ENCODE assay signal across 9 cellular contexts in the genomic region with DNA sequence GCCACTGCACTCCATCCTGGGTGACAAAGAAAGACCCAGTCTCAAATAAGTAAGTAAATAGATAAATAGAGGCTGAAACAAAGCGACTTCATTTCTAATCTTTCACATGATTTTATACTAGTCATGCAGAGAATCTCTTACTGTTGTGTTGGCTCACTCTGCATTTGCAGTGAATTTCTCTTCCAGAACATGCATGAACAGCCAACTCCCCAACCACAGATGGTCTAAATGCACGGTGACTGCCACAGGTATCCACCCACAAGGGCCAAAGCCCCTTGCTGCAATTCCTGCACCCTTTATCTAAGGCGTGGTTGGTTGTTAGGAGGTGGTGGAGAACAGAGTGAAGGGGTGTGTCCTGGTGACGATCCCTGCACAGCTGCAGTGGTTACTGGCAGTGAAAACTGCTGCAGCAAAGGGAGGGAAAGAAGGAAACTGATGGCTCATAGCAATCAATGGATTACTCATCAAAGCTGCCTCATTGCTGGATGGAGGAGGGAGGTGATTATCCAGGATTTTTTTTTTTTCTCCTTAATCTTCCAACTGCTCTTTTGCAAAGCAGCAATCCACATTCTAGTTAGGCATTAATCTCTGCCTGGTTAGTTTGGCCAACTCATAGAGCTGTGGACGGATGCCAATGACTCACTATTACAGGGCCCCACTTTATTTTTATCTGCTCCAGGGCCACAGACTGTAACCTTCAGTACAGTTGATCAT. TPM values are rescaled to one million over a fixed set of nuclear protein-coding genes. Genes with fewer than 3 reads are reported as not detected.
DNase-seq lines count a peak whose midpoint lies in the region; ATAC-seq, FAIRE-seq and TF ChIP-seq lines count a peak whose summit lies in the region.
"Had no signal": no experiment of that assay in that cellular context is flagged by ENCODE, and none has a peak within 500 bp of the region (broad histone marks: within the 10 kb centered on the region; RNA-seq: fewer than 3 reads in every experiment).

No MANE protein-coding gene starts in this region.

- H3K9me3 Mint-ChIP-seq in stimulated activated naive CD8-positive, alpha-beta T cell treated with anti-CD3 and anti-CD28 coated beads, Interleukin-15, amount 100 ng/mL, for 72 hours: peaks cover 0 to 15% of the 10 kb centered on the region in 2 donors

- no peak for TF ChIP-seq POLR2A in erythroblast (IDR thresholded peaks at IDR 0.05; ENCODE audit: low read length)

- H3K4me3 Mint-ChIP-seq in stimulated activated naive CD8-positive, alpha-beta T cell treated with anti-CD3 and anti-CD28 coated beads, Interleukin-15, amount 100 ng/mL, for 72 hours: peak overlapping the region in 1 of 2 donors; percentile 57

- FAIRE-seq in RCC 7860 (lab: Jason Lieb, UNC): peak; percentile 99
- FAIRE-seq: H1 had no signal

- peak; percentile 34 for ATAC-seq in stimulated activated naive CD8-positive, alpha-beta T cell treated with anti-CD3 and anti-CD28 coated beads, Interleukin-15, Interleukin-2, amounts not matched to agents 100 U/mL and 50 U/mL, for 24 hours
- ATAC-seq in stimulated activated naive CD8-positive, alpha-beta T cell treated with anti-CD3 and anti-CD28 coated beads, Interleukin-15, amount 100 ng/mL, for 72 hours: no peak
- ATAC-seq in HG02763 (IDR thresholded peaks at IDR 0.05; ENCODE audit: unreplicated experiment): peak; percentile 45

- H3K4me1 Mint-ChIP-seq in stimulated activated naive CD8-positive, alpha-beta T cell treated with anti-CD3 and anti-CD28 coated beads, Interleukin-15, amount 100 ng/mL, for 72 hours: peaks cover 47% of the 10 kb centered on the region

- H3K27ac Mint-ChIP-seq in stimulated activated naive CD8-positive, alpha-beta T cell treated with anti-CD3 and anti-CD28 coated beads, Interleukin-15, amount 100 ng/mL, for 72 hours: peak overlapping the region in 1 of 2 donors; percentile 26

- DNase-seq in stimulated activated naive CD8-positive, alpha-beta T cell treated with anti-CD3 and anti-CD28 coated beads, Interleukin-15, Interleukin-2, amounts not matched to agents 100 U/mL and 50 U/mL, for 24 hours: no peak
- DNase-seq in stimulated activated naive CD8-positive, alpha-beta T cell treated with anti-CD3 and anti-CD28 coated beads, Interleukin-15, amount 100 ng/mL, for 72 hours: no peak
- DNase-seq in RCC 7860 (ENCODE audit: low spot score): peak; percentile 100
- DNase-seq in erythroblast (lab: John Stamatoyannopoulos, UW): peak; percentile 75 to 89
- peak; percentile 49 for DNase-seq in occipital lobe (lab: John Stamatoyannopoulos, UW)
- DNase-seq in NCI-H1930 (lab: John Stamatoyannopoulos, UW): no peak
- no peak for DNase-seq in activated gamma-delta T cell (lab: John Stamatoyannopoulos, UW)

- no peaks in the 10 kb centered on the region for H3K27me3 Mint-ChIP-seq in stimulated activated naive CD8-positive, alpha-beta T cell treated with anti-CD3 and anti-CD28 coated beads, Interleukin-15, amount 100 ng/mL, for 72 hours

RNA-seq across cellular contexts. Expression of a gene that starts 50.6 kb away (rescaled TPM):
- 35.7 TPM for total RNA-seq in occipital lobe

Comparison
In these comparisons a context has a peak if more than half of its experiments do, and no peak if none do; other contexts are left out.
1. DNase-seq: peak in RCC 7860 (single experiment), erythroblast (2 of 2) and occipital lobe (single experiment); none in stimulated activated naive CD8-positive, alpha-beta T cell treated with anti-CD3 and anti-CD28 coated beads, Interleukin-15, Interleukin-2, amounts not matched to agents 100 U/mL and 50 U/mL, for 24 hours (single experiment), stimulated activated naive CD8-positive, alpha-beta T cell treated with anti-CD3 and anti-CD28 coated beads, Interleukin-15, amount 100 ng/mL, for 72 hours (0 of 2), NCI-H1930 (0 of 2) and activated gamma-delta T cell (single experiment).